8 cellular contexts compared by ENCODE assay signal in genomic region chr7:107879400-107880035, GRCh38. TPM values are rescaled to one million over a fixed set of nuclear protein-coding genes. Genes with fewer than 3 reads are reported as not detected.
A peak's percentile ranks its signal among the peaks of the same experiment; 100 is the strongest.
DNase-seq lines count a peak whose midpoint lies in the region; TF ChIP-seq lines count a peak whose summit lies in the region.

No MANE protein-coding gene starts in this region.

- POLR2A ChIA-PET in HEK293 (lab: Yijun Ruan, JAX): interaction anchor here (1.2 kb wide), 1 partner anchor 136 kb away, joined by 6 read pairs; the partner anchor contains the start of gene CBLL1

- CTCF ChIA-PET in HEK293 (lab: Yijun Ruan, JAX): interaction anchor here (0.7 to 8.2 kb wide), 20 partner anchors 8 to 1113 kb away, joined by 3 to 106 read pairs (median 4); partner anchors contain the start of genes CBLL1 and DLD

- H3K9me3 ChIP-seq in HEK293 (ENCODE audit: control insufficient read depth, insufficient read depth, low read depth, low read length) (no peaks in the 10 kb centered on the region), vagina (no peaks in the 10 kb centered on the region)

- TF ChIP-seq POLR2A in NB4 (IDR thresholded peaks at IDR 0.05; ENCODE audit: extremely low read depth, insufficient read length): no peak
- no peak for TF ChIP-seq POLR2A in vagina (IDR thresholded peaks at IDR 0.05)

- no peaks in the 10 kb centered on the region for H3K36me3 ChIP-seq in HEK293 (ENCODE audit: control insufficient read depth in 2 of 2, insufficient read depth in 1 of 2, low read length in 2 of 2)
- H3K36me3 ChIP-seq in vagina: no peaks in the 10 kb centered on the region

- no peaks in the 10 kb centered on the region for H3K27me3 ChIP-seq in vagina

- no peak overlapping the region for H3K27ac ChIP-seq in HEK293 (ENCODE audit: extremely low read depth, low read depth, low read length)
- H3K27ac ChIP-seq in vagina: no peak overlapping the region

- peak; percentile 11; the same call in 1 of the 2 replicates for TF ChIP-seq CTCF in HEK293 (tag by site-specific recombination; IDR thresholded peaks at IDR 0.05)
- peak; percentile 80 for TF ChIP-seq CTCF in NB4 (IDR thresholded peaks at IDR 0.05; ENCODE audit: low read depth, low read length)
- TF ChIP-seq CTCF in vagina (IDR thresholded peaks at IDR 0.05): peak; percentile 40 to 64 (median 46)

- DNase-seq in stimulated activated CD4-positive, alpha-beta T cell treated with anti-CD3 and anti-CD28 coated beads, Interleukin-1b, Interleukin-23, amount 100 ng/mL, for 48 hours: peak; percentile 31
- DNase-seq in stimulated activated CD4-positive, alpha-beta T cell treated with anti-CD3 and anti-CD28 coated beads, Interleukin-2, amount 100 ng/mL, for 48 hours: no peak
- DNase-seq in NB4 (ENCODE audit: low read depth) (peak; percentile 76), SKM-1 treated with dmso at 0.1 percent for 144 hours (lab: John Stamatoyannopoulos, UW; ENCODE audit: unreplicated experiment) (peak; percentile 71), dermis microvascular lymphatic vessel endothelial cell (ENCODE audit: low read depth in 2 of 2) (peak; percentile 50 to 78), lung microvascular endothelial cell (ENCODE audit: low read depth in 2 of 2) (peak; percentile 76 to 79), vagina (ENCODE audit: extremely low spot score in 2 of 2) (no peak)

- no peaks in the 10 kb centered on the region for H3K4me1 ChIP-seq in HEK293 (ENCODE audit: control insufficient read depth, insufficient read depth, low read length)
- H3K4me1 ChIP-seq in vagina: peaks cover 8% of the 10 kb centered on the region

- H3K4me3 ChIP-seq in HEK293 (ENCODE audit: low read depth, low read length) (no peak overlapping the region), NB4 (ENCODE audit: low read depth, low read length) (no peak overlapping the region), vagina (no peak overlapping the region)

- intact Hi-C loops in vagina (cut with DNase I): no loop called here

TF ChIP-seq in HEK293, 187 proteins besides CTCF, POLR2A, EP300 and RAD21 (continues in another document):
- TF ChIP-seq SP7 (tag by site-specific recombination; IDR thresholded peaks at IDR 0.05) (peak; percentile 21; the same call in 1 of the 2 replicates), ZNF488 (tag by site-specific recombination; IDR thresholded peaks at IDR 0.05) (no peak), ZNF623 (tag by site-specific recombination; IDR thresholded peaks at IDR 0.05) (no peak), SP2 (tag by site-specific recombination; IDR thresholded peaks at IDR 0.05) (no peak), AEBP2 (tag by site-specific recombination; IDR thresholded peaks at IDR 0.05; ENCODE audit: borderline replicate concordance) (no peak), ZNF768 (tag by site-specific recombination; IDR thresholded peaks at IDR 0.05) (no peak), ZSCAN30 (tag by site-specific recombination; IDR thresholded peaks at IDR 0.05) (0 out of 2 replicates have a peak, but pooled peaks have one; percentile 16), KLF8 (tag by site-specific recombination; IDR thresholded peaks at IDR 0.05) (no peak), ZBTB48 (tag by site-specific recombination; IDR thresholded peaks at IDR 0.05) (no peak), ZSCAN23 (tag by site-specific recombination; IDR thresholded peaks at IDR 0.05) (no peak), ZNF626 (tag by site-specific recombination; IDR thresholded peaks at IDR 0.05) (no peak), ZNF521 (tag by site-specific recombination; IDR thresholded peaks at IDR 0.05) (no peak), ZNF549 (tag by site-specific recombination; IDR thresholded peaks at IDR 0.05) (no peak), ZNF24 (tag by site-specific recombination; IDR thresholded peaks at IDR 0.05) (no peak), ZBTB20 (tag by site-specific recombination; IDR thresholded peaks at IDR 0.05) (no peak), RBAK (tag by site-specific recombination; IDR thresholded peaks at IDR 0.05) (no peak), KLF10 (tag by site-specific recombination; IDR thresholded peaks at IDR 0.05) (no peak), SALL2 (tag by site-specific recombination; IDR thresholded peaks at IDR 0.05; ENCODE audit: borderline replicate concordance) (no peak), ZNF169 (tag by site-specific recombination; IDR thresholded peaks at IDR 0.05) (no peak), ZNF274 (IDR thresholded peaks at IDR 0.05; ENCODE audit: low read length) (no peak), ZNF274 (tag by site-specific recombination; IDR thresholded peaks at IDR 0.05; ENCODE audit: borderline replicate concordance) (no peak), ZNF394 (tag by site-specific recombination; IDR thresholded peaks at IDR 0.05; ENCODE audit: borderline replicate concordance) (no peak), ZNF114 (tag by site-specific recombination; IDR thresholded peaks at IDR 0.05) (no peak), KLF1 (tag by site-specific recombination; IDR thresholded peaks at IDR 0.05) (no peak), ZNF184 (tag by site-specific recombination; IDR thresholded peaks at IDR 0.05) (no peak), ZIC2 (tag by site-specific recombination; IDR thresholded peaks at IDR 0.05) (no peak), ZNF560 (tag by site-specific recombination; IDR thresholded peaks at IDR 0.05; ENCODE audit: borderline replicate concordance) (no peak), ZBTB7A (tag by site-specific recombination; IDR thresholded peaks at IDR 0.05; ENCODE audit: low read depth) (no peak), ZNF366 (tag by site-specific recombination; conservative IDR thresholded peaks at IDR 0.05) (no peak), ZNF654 (tag by site-specific recombination; IDR thresholded peaks at IDR 0.05; ENCODE audit: low read depth) (peak; percentile 88), ZNF138 (tag by site-specific recombination; IDR thresholded peaks at IDR 0.05; ENCODE audit: borderline replicate concordance) (no peak), ZNF701 (tag by site-specific recombination; IDR thresholded peaks at IDR 0.05) (no peak), ELK4 (IDR thresholded peaks at IDR 0.05; ENCODE audit: borderline replicate concordance, low read depth, low read length) (no peak), ZNF426 (tag by site-specific recombination; IDR thresholded peaks at IDR 0.05) (no peak), ZNF280C (tag by site-specific recombination; IDR thresholded peaks at IDR 0.05) (no peak), ZNF157 (tag by site-specific recombination; IDR thresholded peaks at IDR 0.05) (no peak), ZNF140 (tag by site-specific recombination; IDR thresholded peaks at IDR 0.05) (no peak)

RNA-seq across cellular contexts. Expression of gene DLD, which starts 11.5 kb away (rescaled TPM):
- 46.5 and 51.2 TPM in 2 replicates for total RNA-seq in dermis microvascular lymphatic vessel endothelial cell
- 39.3 and 43.8 TPM in 2 replicates for total RNA-seq in lung microvascular endothelial cell
- total RNA-seq in vagina: 67.8 TPM

Comparison
In these comparisons a context has a peak if more than half of its experiments do, and no peak if none do; other contexts are left out.
1. DNase-seq: peak in stimulated activated CD4-positive, alpha-beta T cell treated with anti-CD3 and anti-CD28 coated beads, Interleukin-1b, Interleukin-23, amount 100 ng/mL, for 48 hours (single experiment), NB4 (single experiment), SKM-1 treated with dmso at 0.1 percent for 144 hours (single experiment), dermis microvascular lymphatic vessel endothelial cell (2 of 2) and lung microvascular endothelial cell (2 of 2); none in stimulated activated CD4-positive, alpha-beta T cell treated with anti-CD3 and anti-CD28 coated beads, Interleukin-2, amount 100 ng/mL, for 48 hours (0 of 2) and vagina (0 of 2).
2. CTCF ChIP-seq: peak in every context shown above with its lines; median percentile 80 in NB4; 46 in vagina; 11 in HEK293.